ENCODE assay signal across 8 cellular contexts in the genomic region with DNA sequence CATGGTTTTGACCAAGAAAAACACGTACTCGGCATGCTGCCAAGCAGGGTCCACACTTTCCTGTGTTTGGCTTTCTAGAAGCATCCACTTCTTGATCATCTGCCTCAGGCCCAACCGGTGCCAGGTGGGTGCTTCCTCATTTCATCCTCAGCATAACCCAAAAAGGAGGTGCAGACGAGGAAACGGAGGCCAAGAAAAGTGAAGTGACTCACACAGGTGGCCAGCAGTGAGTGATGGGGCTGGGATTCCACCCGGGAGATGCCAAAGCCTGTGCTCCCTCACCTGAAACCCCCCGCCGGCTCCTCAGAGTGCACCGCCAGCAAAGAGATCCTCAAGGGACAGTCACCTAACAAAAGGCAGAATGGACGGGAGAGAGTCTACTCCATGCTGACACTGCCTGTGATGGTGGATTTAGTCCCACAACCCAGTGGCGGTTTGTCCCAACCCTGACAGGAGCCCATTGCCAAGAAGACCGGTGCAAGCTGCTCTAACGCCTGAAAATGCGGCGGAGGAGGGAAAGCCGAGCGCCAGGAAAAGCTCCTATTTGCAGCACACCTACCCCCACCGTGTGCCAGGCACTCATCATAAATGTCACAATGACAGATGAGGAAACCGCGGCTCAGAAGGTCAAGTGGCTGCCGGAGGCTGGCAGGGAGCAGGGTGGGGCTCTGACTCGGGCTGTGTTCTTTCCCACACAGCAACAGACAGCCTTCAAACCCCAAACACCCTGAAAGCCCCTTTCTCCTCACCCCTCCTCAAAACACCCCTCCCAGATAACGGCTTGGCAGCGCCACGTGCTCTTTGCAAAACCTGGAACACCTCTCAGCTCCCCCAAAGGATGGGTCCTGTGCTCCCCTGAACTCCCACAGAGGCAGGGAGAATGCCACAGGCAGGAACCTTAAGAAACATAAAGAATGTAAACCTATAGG. TPM values are rescaled to one million over a fixed set of nuclear protein-coding genes. Genes with fewer than 3 reads are reported as not detected.
DNase-seq lines count a peak whose midpoint lies in the region; TF ChIP-seq lines count a peak whose summit lies in the region.

No MANE protein-coding gene starts in this region.

- BruUV-seq in MCF 10A (replicated peaks; lab: Mats Ljungman, UMichigan) (no TSS peak), Calu3 (replicated peaks; lab: Mats Ljungman, UMichigan) (no TSS peak)

- WGBS in esophagus, 2 donors = 54% methylated on average over 25 of the region's 25 CpGs
- WGBS in thyroid gland, 2 donors = 81 to 82% methylated on average over 23 to 24 of the region's 25 CpGs

- H3K4me1 Mint-ChIP-seq in MCF 10A (ENCODE audit: insufficient read depth, unreplicated experiment) = no peaks in the 10 kb centered on the region
- H3K4me1 Mint-ChIP-seq in type B pancreatic cell (ENCODE audit: unreplicated experiment) = peaks cover 31% of the 10 kb centered on the region
- no peaks in the 10 kb centered on the region for H3K4me1 Mint-ChIP-seq in Calu3 (ENCODE audit: low read depth, unreplicated experiment)

- CTCF ChIA-PET in MCF 10A (lab: Yijun Ruan, JAX) (interaction anchor here (0.7 to 1.7 kb wide), 3 partner anchors 13 to 55 kb away, joined by 3 to 5 read pairs (median 3); no protein-coding TSS in a partner anchor), Calu3 (lab: Charles Lee) (no interaction called here)

- no peaks in the 10 kb centered on the region for H3K9me3 Mint-ChIP-seq in MCF 10A (ENCODE audit: unreplicated experiment)
- H3K9me3 Mint-ChIP-seq in type B pancreatic cell = no peaks in the 10 kb centered on the region
- H3K9me3 Mint-ChIP-seq in Calu3 (ENCODE audit: low read depth, unreplicated experiment) = no peaks in the 10 kb centered on the region

- H3K27ac ChIP-seq in breast epithelium = no peak overlapping the region
- H3K27ac ChIP-seq in esophagus (ENCODE audit: low read depth in 2 of 2, low read length in 1 of 2) = peak overlapping the region; percentile 4 to 40
- no peak overlapping the region for H3K27ac ChIP-seq in thyroid gland

- TF ChIP-seq POLR2A in breast epithelium (IDR thresholded peaks at IDR 0.05) = no peak
- no peak for TF ChIP-seq POLR2A in thyroid gland (IDR thresholded peaks at IDR 0.05)

- H3K4me1 ChIP-seq in breast epithelium (no peaks in the 10 kb centered on the region), esophagus (ENCODE audit: control insufficient read depth in 2 of 2, insufficient read depth in 2 of 2, low read length in 1 of 2) (peaks cover 2 to 32% of the 10 kb centered on the region in 2 donors), thyroid gland (peaks cover 0 to 7% of the 10 kb centered on the region in 2 donors)

- H3K9me3 ChIP-seq in breast epithelium = no peaks in the 10 kb centered on the region
- no peaks in the 10 kb centered on the region for H3K9me3 ChIP-seq in esophagus (ENCODE audit: control insufficient read depth in 2 of 2, insufficient read depth in 1 of 2, low read depth in 1 of 2, low read length in 1 of 2)
- no peaks in the 10 kb centered on the region for H3K9me3 ChIP-seq in thyroid gland

- POLR2A ChIA-PET in MCF 10A (lab: Yijun Ruan, JAX) = interaction anchor here (1.1 kb wide), 1 partner anchor 15 kb away, joined by 3 read pairs; no protein-coding TSS in a partner anchor

- H3K27ac Mint-ChIP-seq in MCF 10A (ENCODE audit: low read depth, unreplicated experiment) (peak overlapping the region; percentile 31), type B pancreatic cell (peak overlapping the region; percentile 55), Calu3 (ENCODE audit: unreplicated experiment) (no peak overlapping the region)

- intact Hi-C loops in MCF 10A (cut with micrococcal nuclease) = no loop called here
- intact Hi-C loops in breast epithelium (cut with DNase I; ENCODE audit: low total_unique reads) = loop anchor here (5.0 kb wide), 1 partner anchor 1796 kb away; no protein-coding TSS in a partner anchor
- intact Hi-C loops in thyroid gland (cut with DNase I) = no loop called here
- intact Hi-C loops in Calu3 (cut with micrococcal nuclease; ENCODE audit: unreplicated experiment) = no loop called here

- H3K27me3 Mint-ChIP-seq in MCF 10A (ENCODE audit: insufficient read depth, unreplicated experiment) = no peaks in the 10 kb centered on the region
- peaks cover 10% of the 10 kb centered on the region for H3K27me3 Mint-ChIP-seq in type B pancreatic cell
- peaks cover 19% of the 10 kb centered on the region for H3K27me3 Mint-ChIP-seq in Calu3 (ENCODE audit: unreplicated experiment)

- peaks cover 4% of the 10 kb centered on the region for H3K36me3 Mint-ChIP-seq in MCF 10A (ENCODE audit: insufficient read depth, unreplicated experiment)
- peaks cover 3% of the 10 kb centered on the region for H3K36me3 Mint-ChIP-seq in type B pancreatic cell
- no peaks in the 10 kb centered on the region for H3K36me3 Mint-ChIP-seq in Calu3 (ENCODE audit: insufficient read depth, unreplicated experiment)

- H3K36me3 ChIP-seq in breast epithelium = no peaks in the 10 kb centered on the region
- H3K36me3 ChIP-seq in esophagus (ENCODE audit: control insufficient read depth in 2 of 2, insufficient read depth in 2 of 2, low read length in 1 of 2) = peaks cover 0 to 7% of the 10 kb centered on the region in 2 donors
- H3K36me3 ChIP-seq in thyroid gland = no peaks in the 10 kb centered on the region

- H3K27me3 ChIP-seq in breast epithelium (peaks cover 0 to 61% of the 10 kb centered on the region in 2 donors), esophagus (ENCODE audit: control insufficient read depth in 1 of 2, insufficient read depth in 2 of 2, low read length in 2 of 2) (no peaks in the 10 kb centered on the region), thyroid gland (no peaks in the 10 kb centered on the region)

- TF ChIP-seq CTCF in MCF 10A (IDR thresholded peaks at IDR 0.05; ENCODE audit: unreplicated experiment) (no peak), breast epithelium (IDR thresholded peaks at IDR 0.05) (no peak), type B pancreatic cell (conservative IDR thresholded peaks at IDR 0.05) (no peak), thyroid gland (IDR thresholded peaks at IDR 0.05) (no peak), Calu3 (IDR thresholded peaks at IDR 0.05; ENCODE audit: unreplicated experiment) (no peak)

- H3K4me3 ChIP-seq in breast epithelium (no peak overlapping the region), esophagus (ENCODE audit: low read depth in 1 of 2, low read length in 2 of 2) (no peak overlapping the region), thyroid gland (replicated peaks in 1 of 3) (no peak overlapping the region)

- DNase-seq in MCF 10A (ENCODE audit: unreplicated experiment) (no peak), breast epithelium (ENCODE audit: low spot score in 2 of 2) (no peak), type B pancreatic cell (ENCODE audit: extremely low spot score, unreplicated experiment) (no peak), thyroid gland (no peak), NCI-H187 treated with DMSO at 0.1 percent for 48 hours (lab: John Stamatoyannopoulos, UW) (no peak), Calu3 (no peak)
- peak; percentile 80 for DNase-seq in activated CD8-positive, alpha-beta memory T cell treated with anti-CD3 and anti-CD28 coated beads for 24 hours

- H3K4me3 Mint-ChIP-seq in MCF 10A (ENCODE audit: unreplicated experiment) (no peak overlapping the region), type B pancreatic cell (peak overlapping the region; percentile 49), Calu3 (ENCODE audit: low read depth, unreplicated experiment) (no peak overlapping the region)

RNA-seq across cellular contexts. Expression of a gene that starts 18.8 kb away (rescaled TPM):
- 0.84 and 1.4 TPM in 2 replicates for total RNA-seq in MCF 10A (2022)
- total RNA-seq in breast epithelium = 1 to 10 TPM in 2 of 3 donors, under 1 TPM in 1; 0.96 to 3.9 (median 2.6) TPM
- polyA plus RNA-seq in esophagus = 1 to 10 TPM; 1.7 to 2.2 TPM
- total RNA-seq in type B pancreatic cell (ENCODE audit: low replicate concordance) = 11.4 and 32.0 TPM in 2 replicates
- 1 to 10 TPM in 3 of 4 donors, under 1 TPM in 1; 0.81 to 4.3 (median 2.3) TPM for total RNA-seq in thyroid gland
- 0.24 and 0.59 TPM in 2 replicates for total RNA-seq in Calu3 (2022)

Comparison
In these comparisons a context has a peak if more than half of its experiments do, and no peak if none do; other contexts are left out.
1. H3K27ac ChIP-seq: peak in esophagus (2 of 2); none in breast epithelium (0 of 2) and thyroid gland (0 of 3).